ENCODE assay signal across 1 cellular context in the genomic region with DNA sequence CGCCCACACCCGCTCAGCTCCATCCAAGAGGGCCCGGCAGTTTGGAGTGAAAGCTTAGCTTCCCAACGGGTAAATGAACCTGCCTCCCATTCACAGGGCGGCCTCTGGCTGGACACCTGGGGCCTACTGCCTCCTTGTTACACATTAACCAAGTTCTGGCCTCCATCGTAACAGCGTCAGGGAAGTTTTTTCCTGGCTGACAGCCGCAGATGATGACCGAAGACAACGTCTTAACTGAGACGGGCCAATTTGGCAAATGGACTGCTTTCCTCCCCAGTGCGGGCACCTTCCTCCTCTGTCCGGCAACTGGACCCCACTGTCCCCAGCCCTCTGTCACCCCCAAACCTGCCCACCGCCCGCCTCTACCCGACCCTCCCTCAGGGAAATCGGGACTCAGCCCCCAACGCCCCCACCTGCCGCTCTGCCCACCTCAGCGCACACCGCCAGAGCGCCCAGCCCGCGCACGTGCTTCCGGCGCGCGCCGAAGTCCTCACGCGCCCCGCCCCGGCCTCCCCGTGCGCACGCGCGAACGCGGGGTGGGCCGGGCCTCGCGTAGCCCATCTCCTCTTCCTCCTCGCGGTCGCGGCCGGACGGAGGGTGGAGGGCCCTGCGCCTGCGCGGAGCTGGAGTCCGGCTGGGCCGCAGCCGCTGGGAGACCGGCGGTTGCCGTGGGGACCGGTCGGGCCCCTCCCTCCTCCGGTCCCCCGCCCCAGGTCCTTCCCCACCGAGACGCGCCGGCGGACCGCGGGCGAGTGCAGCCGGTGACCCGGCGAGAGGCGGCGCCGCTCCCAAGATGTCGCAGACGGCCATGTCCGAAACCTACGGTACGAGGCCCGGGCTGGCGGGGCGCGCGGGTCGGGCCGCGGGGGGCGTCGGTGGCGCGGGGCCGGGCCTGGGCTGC.
TF ChIP-seq lines count a peak whose summit lies in the region.

A gene with protein sequence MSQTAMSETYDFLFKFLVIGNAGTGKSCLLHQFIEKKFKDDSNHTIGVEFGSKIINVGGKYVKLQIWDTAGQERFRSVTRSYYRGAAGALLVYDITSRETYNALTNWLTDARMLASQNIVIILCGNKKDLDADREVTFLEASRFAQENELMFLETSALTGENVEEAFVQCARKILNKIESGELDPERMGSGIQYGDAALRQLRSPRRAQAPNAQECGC (plus strand): TSS at position 565 of the 901 bp plus-strand sequence. CDS start 229 bp downstream, at position 794.

TF ChIP-seq in HepG2, 621 proteins besides CTCF, POLR2A, EP300 and RAD21 (continued from another document and continues in another):
- TF ChIP-seq, protein P1, sequence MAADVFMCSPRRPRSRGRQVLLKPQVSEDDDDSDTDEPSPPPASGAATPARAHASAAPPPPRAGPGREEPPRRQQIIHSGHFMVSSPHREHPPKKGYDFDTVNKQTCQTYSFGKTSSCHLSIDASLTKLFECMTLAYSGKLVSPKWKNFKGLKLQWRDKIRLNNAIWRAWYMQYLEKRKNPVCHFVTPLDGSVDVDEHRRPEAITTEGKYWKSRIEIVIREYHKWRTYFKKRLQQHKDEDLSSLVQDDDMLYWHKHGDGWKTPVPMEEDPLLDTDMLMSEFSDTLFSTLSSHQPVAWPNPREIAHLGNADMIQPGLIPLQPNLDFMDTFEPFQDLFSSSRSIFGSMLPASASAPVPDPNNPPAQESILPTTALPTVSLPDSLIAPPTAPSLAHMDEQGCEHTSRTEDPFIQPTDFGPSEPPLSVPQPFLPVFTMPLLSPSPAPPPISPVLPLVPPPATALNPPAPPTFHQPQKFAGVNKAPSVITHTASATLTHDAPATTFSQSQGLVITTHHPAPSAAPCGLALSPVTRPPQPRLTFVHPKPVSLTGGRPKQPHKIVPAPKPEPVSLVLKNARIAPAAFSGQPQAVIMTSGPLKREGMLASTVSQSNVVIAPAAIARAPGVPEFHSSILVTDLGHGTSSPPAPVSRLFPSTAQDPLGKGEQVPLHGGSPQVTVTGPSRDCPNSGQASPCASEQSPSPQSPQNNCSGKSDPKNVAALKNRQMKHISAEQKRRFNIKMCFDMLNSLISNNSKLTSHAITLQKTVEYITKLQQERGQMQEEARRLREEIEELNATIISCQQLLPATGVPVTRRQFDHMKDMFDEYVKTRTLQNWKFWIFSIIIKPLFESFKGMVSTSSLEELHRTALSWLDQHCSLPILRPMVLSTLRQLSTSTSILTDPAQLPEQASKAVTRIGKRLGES (CRISPR knock-in tag; IDR thresholded peaks at IDR 0.05; ENCODE audit: borderline replicate concordance), result 0 out of 2 replicates have a peak, but pooled peaks have one; percentile 68
- TF ChIP-seq ZNF3 (CRISPR knock-in tag; IDR thresholded peaks at IDR 0.05) (no peak), ARNTL (CRISPR knock-in tag; IDR thresholded peaks at IDR 0.05) (peak; percentile 87), TBL1XR1 (IDR thresholded peaks at IDR 0.05; ENCODE audit: borderline replicate concordance, low read length, partially characterized antibody) (no peak), MED13 (CRISPR knock-in tag; IDR thresholded peaks at IDR 0.05) (peak; percentile 57; the same call in 1 of the 2 replicates), PPARG (CRISPR knock-in tag; conservative IDR thresholded peaks at IDR 0.05) (peak; percentile 50), ZBTB8A (CRISPR knock-in tag; IDR thresholded peaks at IDR 0.05; ENCODE audit: borderline replicate concordance, low read depth) (no peak), KLF12 (CRISPR knock-in tag; IDR thresholded peaks at IDR 0.05; ENCODE audit: borderline replicate concordance) (0 out of 2 replicates have a peak, but pooled peaks have one; percentile 87), ZNF709 (CRISPR knock-in tag; IDR thresholded peaks at IDR 0.05) (no peak; the same call in 1 of the 2 replicates), FOXC1 (CRISPR knock-in tag; IDR thresholded peaks at IDR 0.05; ENCODE audit: borderline replicate concordance) (peak; percentile 97; the same call in 1 of the 2 replicates), ZNF33B (CRISPR knock-in tag; IDR thresholded peaks at IDR 0.05) (peak; percentile 56; the same call in 1 of the 2 replicates), NFE2L2 (IDR thresholded peaks at IDR 0.05; ENCODE audit: low read length) (no peak), SOX6 (IDR thresholded peaks at IDR 0.05) (no peak), SOX6 (CRISPR knock-in tag; IDR thresholded peaks at IDR 0.05) (peak; percentile 76), TCF12 (IDR thresholded peaks at IDR 0.05) (no peak), TCF12 (CRISPR knock-in tag; IDR thresholded peaks at IDR 0.05) (peak; percentile 77; the same call in 1 of the 2 replicates), SALL2 (CRISPR knock-in tag; IDR thresholded peaks at IDR 0.05) (peak; percentile 86; the same call in 1 of the 2 replicates), ZNF547 (CRISPR knock-in tag; IDR thresholded peaks at IDR 0.05) (peak; percentile 75; the same call in 1 of the 2 replicates), HDAC6 (IDR thresholded peaks at IDR 0.05; ENCODE audit: low read depth, low read length) (no peak), TCF7L2 (IDR thresholded peaks at IDR 0.05; ENCODE audit: low read depth, low read length) (no peak), SMAD3 (CRISPR knock-in tag; IDR thresholded peaks at IDR 0.05) (no peak), CCAR2 (optimal IDR thresholded peaks at IDR 0.05; ENCODE audit: low read depth, low read length) (no peak), ZNF562 (CRISPR knock-in tag; IDR thresholded peaks at IDR 0.05; ENCODE audit: borderline replicate concordance) (peak; percentile 90), NFKBIZ (CRISPR knock-in tag; IDR thresholded peaks at IDR 0.05) (no peak), HOXA9 (CRISPR knock-in tag; IDR thresholded peaks at IDR 0.05; ENCODE audit: borderline replicate concordance) (peak; percentile 95), ZFP41 (CRISPR knock-in tag; IDR thresholded peaks at IDR 0.05; ENCODE audit: borderline replicate concordance) (peak; percentile 53; the same call in 1 of the 2 replicates), ARNT2 (CRISPR knock-in tag; IDR thresholded peaks at IDR 0.05; ENCODE audit: low read depth) (peak; percentile 98), SP5 (CRISPR knock-in tag; IDR thresholded peaks at IDR 0.05; ENCODE audit: borderline replicate concordance, low read depth) (peak; percentile 81), ZNF124 (CRISPR knock-in tag; IDR thresholded peaks at IDR 0.05) (peak; percentile 56; the same call in 1 of the 2 replicates), NFE2 (CRISPR knock-in tag; IDR thresholded peaks at IDR 0.05) (no peak), ZNF883 (CRISPR knock-in tag; IDR thresholded peaks at IDR 0.05; ENCODE audit: not compliant biosample characterization) (peak; percentile 93)
- TF ChIP-seq, protein P2, sequence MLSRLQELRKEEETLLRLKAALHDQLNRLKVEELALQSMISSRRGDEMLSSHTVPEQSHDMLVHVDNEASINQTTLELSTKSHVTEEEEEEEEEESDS (CRISPR knock-in tag; IDR thresholded peaks at IDR 0.05; ENCODE audit: borderline replicate concordance), result peak; percentile 94
- TF ChIP-seq, protein P3, sequence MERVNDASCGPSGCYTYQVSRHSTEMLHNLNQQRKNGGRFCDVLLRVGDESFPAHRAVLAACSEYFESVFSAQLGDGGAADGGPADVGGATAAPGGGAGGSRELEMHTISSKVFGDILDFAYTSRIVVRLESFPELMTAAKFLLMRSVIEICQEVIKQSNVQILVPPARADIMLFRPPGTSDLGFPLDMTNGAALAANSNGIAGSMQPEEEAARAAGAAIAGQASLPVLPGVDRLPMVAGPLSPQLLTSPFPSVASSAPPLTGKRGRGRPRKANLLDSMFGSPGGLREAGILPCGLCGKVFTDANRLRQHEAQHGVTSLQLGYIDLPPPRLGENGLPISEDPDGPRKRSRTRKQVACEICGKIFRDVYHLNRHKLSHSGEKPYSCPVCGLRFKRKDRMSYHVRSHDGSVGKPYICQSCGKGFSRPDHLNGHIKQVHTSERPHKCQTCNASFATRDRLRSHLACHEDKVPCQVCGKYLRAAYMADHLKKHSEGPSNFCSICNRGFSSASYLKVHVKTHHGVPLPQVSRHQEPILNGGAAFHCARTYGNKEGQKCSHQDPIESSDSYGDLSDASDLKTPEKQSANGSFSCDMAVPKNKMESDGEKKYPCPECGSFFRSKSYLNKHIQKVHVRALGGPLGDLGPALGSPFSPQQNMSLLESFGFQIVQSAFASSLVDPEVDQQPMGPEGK (CRISPR knock-in tag; IDR thresholded peaks at IDR 0.05), result peak; percentile 83
- TF ChIP-seq, protein P4, sequence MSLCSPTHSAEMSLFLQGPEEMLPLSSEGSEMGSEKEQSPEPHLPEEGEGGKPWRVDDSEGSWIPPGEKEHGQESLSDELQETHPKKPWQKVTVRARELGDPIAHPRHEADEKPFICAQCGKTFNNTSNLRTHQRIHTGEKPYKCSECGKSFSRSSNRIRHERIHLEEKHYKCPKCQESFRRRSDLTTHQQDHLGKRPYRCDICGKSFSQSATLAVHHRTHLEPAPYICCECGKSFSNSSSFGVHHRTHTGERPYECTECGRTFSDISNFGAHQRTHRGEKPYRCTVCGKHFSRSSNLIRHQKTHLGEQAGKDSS (CRISPR knock-in tag; IDR thresholded peaks at IDR 0.05; ENCODE audit: borderline replicate concordance, low read depth), result no peak; the same call in 1 of the 2 replicates
- TF ChIP-seq, protein P5, sequence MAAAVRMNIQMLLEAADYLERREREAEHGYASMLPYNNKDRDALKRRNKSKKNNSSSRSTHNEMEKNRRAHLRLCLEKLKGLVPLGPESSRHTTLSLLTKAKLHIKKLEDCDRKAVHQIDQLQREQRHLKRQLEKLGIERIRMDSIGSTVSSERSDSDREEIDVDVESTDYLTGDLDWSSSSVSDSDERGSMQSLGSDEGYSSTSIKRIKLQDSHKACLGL (CRISPR knock-in tag; IDR thresholded peaks at IDR 0.05), result peak; percentile 97
- TF ChIP-seq, protein P6, sequence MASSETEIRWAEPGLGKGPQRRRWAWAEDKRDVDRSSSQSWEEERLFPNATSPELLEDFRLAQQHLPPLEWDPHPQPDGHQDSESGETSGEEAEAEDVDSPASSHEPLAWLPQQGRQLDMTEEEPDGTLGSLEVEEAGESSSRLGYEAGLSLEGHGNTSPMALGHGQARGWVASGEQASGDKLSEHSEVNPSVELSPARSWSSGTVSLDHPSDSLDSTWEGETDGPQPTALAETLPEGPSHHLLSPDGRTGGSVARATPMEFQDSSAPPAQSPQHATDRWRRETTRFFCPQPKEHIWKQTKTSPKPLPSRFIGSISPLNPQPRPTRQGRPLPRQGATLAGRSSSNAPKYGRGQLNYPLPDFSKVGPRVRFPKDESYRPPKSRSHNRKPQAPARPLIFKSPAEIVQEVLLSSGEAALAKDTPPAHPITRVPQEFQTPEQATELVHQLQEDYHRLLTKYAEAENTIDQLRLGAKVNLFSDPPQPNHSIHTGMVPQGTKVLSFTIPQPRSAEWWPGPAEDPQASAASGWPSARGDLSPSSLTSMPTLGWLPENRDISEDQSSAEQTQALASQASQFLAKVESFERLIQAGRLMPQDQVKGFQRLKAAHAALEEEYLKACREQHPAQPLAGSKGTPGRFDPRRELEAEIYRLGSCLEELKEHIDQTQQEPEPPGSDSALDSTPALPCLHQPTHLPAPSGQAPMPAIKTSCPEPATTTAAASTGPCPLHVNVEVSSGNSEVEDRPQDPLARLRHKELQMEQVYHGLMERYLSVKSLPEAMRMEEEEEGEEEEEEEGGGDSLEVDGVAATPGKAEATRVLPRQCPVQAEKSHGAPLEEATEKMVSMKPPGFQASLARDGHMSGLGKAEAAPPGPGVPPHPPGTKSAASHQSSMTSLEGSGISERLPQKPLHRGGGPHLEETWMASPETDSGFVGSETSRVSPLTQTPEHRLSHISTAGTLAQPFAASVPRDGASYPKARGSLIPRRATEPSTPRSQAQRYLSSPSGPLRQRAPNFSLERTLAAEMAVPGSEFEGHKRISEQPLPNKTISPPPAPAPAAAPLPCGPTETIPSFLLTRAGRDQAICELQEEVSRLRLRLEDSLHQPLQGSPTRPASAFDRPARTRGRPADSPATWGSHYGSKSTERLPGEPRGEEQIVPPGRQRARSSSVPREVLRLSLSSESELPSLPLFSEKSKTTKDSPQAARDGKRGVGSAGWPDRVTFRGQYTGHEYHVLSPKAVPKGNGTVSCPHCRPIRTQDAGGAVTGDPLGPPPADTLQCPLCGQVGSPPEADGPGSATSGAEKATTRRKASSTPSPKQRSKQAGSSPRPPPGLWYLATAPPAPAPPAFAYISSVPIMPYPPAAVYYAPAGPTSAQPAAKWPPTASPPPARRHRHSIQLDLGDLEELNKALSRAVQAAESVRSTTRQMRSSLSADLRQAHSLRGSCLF (CRISPR knock-in tag; IDR thresholded peaks at IDR 0.05; ENCODE audit: borderline replicate concordance), result no peak
- TF ChIP-seq, protein P7, sequence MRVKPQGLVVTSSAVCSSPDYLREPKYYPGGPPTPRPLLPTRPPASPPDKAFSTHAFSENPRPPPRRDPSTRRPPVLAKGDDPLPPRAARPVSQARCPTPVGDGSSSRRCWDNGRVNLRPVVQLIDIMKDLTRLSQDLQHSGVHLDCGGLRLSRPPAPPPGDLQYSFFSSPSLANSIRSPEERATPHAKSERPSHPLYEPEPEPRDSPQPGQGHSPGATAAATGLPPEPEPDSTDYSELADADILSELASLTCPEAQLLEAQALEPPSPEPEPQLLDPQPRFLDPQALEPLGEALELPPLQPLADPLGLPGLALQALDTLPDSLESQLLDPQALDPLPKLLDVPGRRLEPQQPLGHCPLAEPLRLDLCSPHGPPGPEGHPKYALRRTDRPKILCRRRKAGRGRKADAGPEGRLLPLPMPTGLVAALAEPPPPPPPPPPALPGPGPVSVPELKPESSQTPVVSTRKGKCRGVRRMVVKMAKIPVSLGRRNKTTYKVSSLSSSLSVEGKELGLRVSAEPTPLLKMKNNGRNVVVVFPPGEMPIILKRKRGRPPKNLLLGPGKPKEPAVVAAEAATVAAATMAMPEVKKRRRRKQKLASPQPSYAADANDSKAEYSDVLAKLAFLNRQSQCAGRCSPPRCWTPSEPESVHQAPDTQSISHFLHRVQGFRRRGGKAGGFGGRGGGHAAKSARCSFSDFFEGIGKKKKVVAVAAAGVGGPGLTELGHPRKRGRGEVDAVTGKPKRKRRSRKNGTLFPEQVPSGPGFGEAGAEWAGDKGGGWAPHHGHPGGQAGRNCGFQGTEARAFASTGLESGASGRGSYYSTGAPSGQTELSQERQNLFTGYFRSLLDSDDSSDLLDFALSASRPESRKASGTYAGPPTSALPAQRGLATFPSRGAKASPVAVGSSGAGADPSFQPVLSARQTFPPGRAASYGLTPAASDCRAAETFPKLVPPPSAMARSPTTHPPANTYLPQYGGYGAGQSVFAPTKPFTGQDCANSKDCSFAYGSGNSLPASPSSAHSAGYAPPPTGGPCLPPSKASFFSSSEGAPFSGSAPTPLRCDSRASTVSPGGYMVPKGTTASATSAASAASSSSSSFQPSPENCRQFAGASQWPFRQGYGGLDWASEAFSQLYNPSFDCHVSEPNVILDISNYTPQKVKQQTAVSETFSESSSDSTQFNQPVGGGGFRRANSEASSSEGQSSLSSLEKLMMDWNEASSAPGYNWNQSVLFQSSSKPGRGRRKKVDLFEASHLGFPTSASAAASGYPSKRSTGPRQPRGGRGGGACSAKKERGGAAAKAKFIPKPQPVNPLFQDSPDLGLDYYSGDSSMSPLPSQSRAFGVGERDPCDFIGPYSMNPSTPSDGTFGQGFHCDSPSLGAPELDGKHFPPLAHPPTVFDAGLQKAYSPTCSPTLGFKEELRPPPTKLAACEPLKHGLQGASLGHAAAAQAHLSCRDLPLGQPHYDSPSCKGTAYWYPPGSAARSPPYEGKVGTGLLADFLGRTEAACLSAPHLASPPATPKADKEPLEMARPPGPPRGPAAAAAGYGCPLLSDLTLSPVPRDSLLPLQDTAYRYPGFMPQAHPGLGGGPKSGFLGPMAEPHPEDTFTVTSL (CRISPR knock-in tag; IDR thresholded peaks at IDR 0.05; ENCODE audit: borderline replicate concordance), result no peak
